12 cellular contexts compared by ENCODE assay signal in genomic region chr6:121499666-121500065, GRCh38.
DNase-seq lines count a peak whose midpoint lies in the region; ATAC-seq and TF ChIP-seq lines count a peak whose summit lies in the region.
"Had no signal": no experiment of that assay in that cellular context is flagged by ENCODE, and none has a peak within 500 bp of the region (broad histone marks: within the 10 kb centered on the region; RNA-seq: fewer than 3 reads in every experiment).

No MANE protein-coding gene starts in this region.

- H3K27ac ChIP-seq in endodermal cell (ENCODE audit: low read depth, low read length) (no peak overlapping the region), mesenchymal stem cell (ENCODE audit: low read length, poor library complexity, severe bottlenecking) (no peak overlapping the region), thyroid gland (peak overlapping the region in 2 of 3 donors; percentile 1 to 11)
- H3K27ac ChIP-seq: C4-2B had no signal

- no peaks in the 10 kb centered on the region for H3K9me3 ChIP-seq in endodermal cell (ENCODE audit: control insufficient read depth, low read length)
- H3K9me3 ChIP-seq in mesenchymal stem cell (ENCODE audit: control insufficient read depth, low read length), result no peaks in the 10 kb centered on the region
- H3K9me3 ChIP-seq in thyroid gland, result no peaks in the 10 kb centered on the region
- H3K9me3 ChIP-seq: Caco-2, HAP-1 had no signal

- DNase-seq in endodermal cell (no peak), mesenchymal stem cell (no peak), thyroid gland (peak; percentile 59 to 65), islet precursor cell (no peak), cortex of kidney (lab: John Stamatoyannopoulos, UW) (no peak)
- DNase-seq: AML-193; Caco-2; CD4-positive, alpha-beta T cell had no signal

- peaks cover 5% of the 10 kb centered on the region for H3K36me3 Mint-ChIP-seq in endodermal cell (ENCODE audit: low read depth)

- WGBS in endodermal cell (ENCODE audit: insufficient coverage in 1 of 2, insufficient read length in 1 of 2), 2 experiments, result 94 to 100% methylated on average over 1 to 2 of the region's 2 CpGs
- WGBS in mesenchymal stem cell, result 92% methylated on average over 1 of the region's 2 CpGs
- 79 to 80% methylated on average over 2 of the region's 2 CpGs for WGBS in thyroid gland, 2 donors

- no peak overlapping the region for H3K4me2 ChIP-seq in mesenchymal stem cell (ENCODE audit: low read length, poor library complexity, severe bottlenecking)

- H3K27ac Mint-ChIP-seq in endodermal cell, result peak overlapping the region; percentile 50
- H3K27ac Mint-ChIP-seq: CD4-positive, alpha-beta T cell had no signal

- H4K91ac ChIP-seq in mesenchymal stem cell (ENCODE audit: low read length), result no peak overlapping the region

- H3K4me3 Mint-ChIP-seq in endodermal cell, result no peak overlapping the region
- H3K4me3 Mint-ChIP-seq: CD4-positive, alpha-beta T cell had no signal

- TF ChIP-seq POLR2A in thyroid gland (IDR thresholded peaks at IDR 0.05), result no peak

- H3K9ac ChIP-seq in endodermal cell (ENCODE audit: extremely low read depth, low read length, poor library complexity, severe bottlenecking) (no peak overlapping the region), mesenchymal stem cell (ENCODE audit: low read length) (no peak overlapping the region)

- no peaks in the 10 kb centered on the region for H3K27me3 ChIP-seq in endodermal cell (ENCODE audit: control insufficient read depth, insufficient read depth, low read length, poor library complexity, severe bottlenecking)
- no peaks in the 10 kb centered on the region for H3K27me3 ChIP-seq in mesenchymal stem cell (ENCODE audit: control insufficient read depth in 1 of 2, insufficient read depth in 1 of 2, low read length in 2 of 2)
- H3K27me3 ChIP-seq in thyroid gland, result no peaks in the 10 kb centered on the region

- H3K4me1 ChIP-seq in endodermal cell (ENCODE audit: control insufficient read depth, insufficient read depth, low read length) (no peaks in the 10 kb centered on the region), mesenchymal stem cell (ENCODE audit: control insufficient read depth, insufficient read depth, low read depth, low read length) (peaks cover 4% of the 10 kb centered on the region), thyroid gland (peaks cover 3 to 19% of the 10 kb centered on the region in 2 donors)
- H3K4me1 ChIP-seq: HAP-1 had no signal

- H2AFZ ChIP-seq in mesenchymal stem cell (ENCODE audit: low read depth, low read length), result no peak overlapping the region

- H3K4me1 Mint-ChIP-seq in endodermal cell, result peaks cover 29% of the 10 kb centered on the region

- no peak overlapping the region for H3K23ac ChIP-seq in mesenchymal stem cell (ENCODE audit: low read length in 2 of 2)

- H4K8ac ChIP-seq in mesenchymal stem cell (ENCODE audit: low read length), result no peak overlapping the region

- TF ChIP-seq CTCF in endodermal cell (conservative IDR thresholded peaks at IDR 0.05) (no peak), thyroid gland (IDR thresholded peaks at IDR 0.05) (no peak)

- H3K18ac ChIP-seq in mesenchymal stem cell (ENCODE audit: low read depth in 1 of 2, low read length in 2 of 2), result no peak overlapping the region

- no peak overlapping the region for H2BK15ac ChIP-seq in mesenchymal stem cell (ENCODE audit: low read depth, poor library complexity, severe bottlenecking)

- intact Hi-C loops in thyroid gland (cut with DNase I), result no loop called here

- H3K9me3 Mint-ChIP-seq in endodermal cell, result peaks cover 3% of the 10 kb centered on the region
- H3K9me3 Mint-ChIP-seq: CD4-positive, alpha-beta T cell had no signal

- no peak for ATAC-seq in HG03159 (IDR thresholded peaks at IDR 0.05; ENCODE audit: unreplicated experiment)
- ATAC-seq: HepG2 had no signal

- H3K36me3 ChIP-seq in endodermal cell (ENCODE audit: control insufficient read depth, insufficient read depth, low read length), result no peaks in the 10 kb centered on the region
- H3K36me3 ChIP-seq in mesenchymal stem cell (ENCODE audit: control insufficient read depth in 1 of 2, insufficient read depth in 2 of 2, low read depth in 1 of 2, low read length in 2 of 2), result no peaks in the 10 kb centered on the region
- H3K36me3 ChIP-seq in thyroid gland, result no peaks in the 10 kb centered on the region
- H3K36me3 ChIP-seq: HAP-1 had no signal

- no peak overlapping the region for H3K14ac ChIP-seq in mesenchymal stem cell (ENCODE audit: low read length in 2 of 2)

- H2BK12ac ChIP-seq in mesenchymal stem cell (ENCODE audit: low read length in 2 of 2), result no peak overlapping the region

- no peak overlapping the region for H3K4ac ChIP-seq in mesenchymal stem cell (ENCODE audit: low read depth in 1 of 2, low read length in 2 of 2)

- H2BK120ac ChIP-seq in mesenchymal stem cell (ENCODE audit: low read depth, low read length), result peak overlapping the region; percentile 34

- no peak overlapping the region for H2AK5ac ChIP-seq in mesenchymal stem cell (ENCODE audit: low read length, severe bottlenecking)

- no peak overlapping the region for H3K4me3 ChIP-seq in endodermal cell (ENCODE audit: low read length)
- H3K4me3 ChIP-seq in mesenchymal stem cell (ENCODE audit: insufficient read depth in 1 of 2, low read depth in 1 of 2, low read length in 2 of 2), result no peak overlapping the region
- no peak overlapping the region for H3K4me3 ChIP-seq in thyroid gland (replicated peaks in 1 of 3)
- H3K4me3 ChIP-seq: HAP-1 had no signal

- no peaks in the 10 kb centered on the region for H3K79me1 ChIP-seq in mesenchymal stem cell (replicated peaks; ENCODE audit: low read length, poor library complexity, severe bottlenecking)

- H3K27me3 Mint-ChIP-seq in endodermal cell (ENCODE audit: insufficient read depth), result no peaks in the 10 kb centered on the region
- H3K27me3 Mint-ChIP-seq: CD4-positive, alpha-beta T cell had no signal

- no peak overlapping the region for H2BK5ac ChIP-seq in mesenchymal stem cell (ENCODE audit: low read depth, low read length, poor library complexity, severe bottlenecking)

Comparison
In these comparisons a context has a peak if more than half of its experiments do, and no peak if none do; other contexts are left out.
1. DNase-seq: peak in thyroid gland (2 of 2); none in endodermal cell (single experiment), mesenchymal stem cell (single experiment), islet precursor cell (single experiment) and cortex of kidney (single experiment).
2. H3K27ac ChIP-seq: peak in thyroid gland (2 of 3); none in endodermal cell (single experiment) and mesenchymal stem cell (single experiment).